1 cellular context compared by ENCODE assay signal in genomic region chr17:40932608-40933007, GRCh38.
TF ChIP-seq lines count a peak whose summit lies in the region.

No MANE protein-coding gene starts in this region.

TF ChIP-seq in A549, 52 proteins besides CTCF, POLR2A, EP300 and RAD21 (continued from another document):
- TF ChIP-seq CHD4 (IDR thresholded peaks at IDR 0.05; ENCODE audit: borderline replicate concordance) (no peak), MYC (IDR thresholded peaks at IDR 0.05; ENCODE audit: borderline replicate concordance, low read length) (no peak)
